ENCODE assay signal across 23 cellular contexts in the genomic region with DNA sequence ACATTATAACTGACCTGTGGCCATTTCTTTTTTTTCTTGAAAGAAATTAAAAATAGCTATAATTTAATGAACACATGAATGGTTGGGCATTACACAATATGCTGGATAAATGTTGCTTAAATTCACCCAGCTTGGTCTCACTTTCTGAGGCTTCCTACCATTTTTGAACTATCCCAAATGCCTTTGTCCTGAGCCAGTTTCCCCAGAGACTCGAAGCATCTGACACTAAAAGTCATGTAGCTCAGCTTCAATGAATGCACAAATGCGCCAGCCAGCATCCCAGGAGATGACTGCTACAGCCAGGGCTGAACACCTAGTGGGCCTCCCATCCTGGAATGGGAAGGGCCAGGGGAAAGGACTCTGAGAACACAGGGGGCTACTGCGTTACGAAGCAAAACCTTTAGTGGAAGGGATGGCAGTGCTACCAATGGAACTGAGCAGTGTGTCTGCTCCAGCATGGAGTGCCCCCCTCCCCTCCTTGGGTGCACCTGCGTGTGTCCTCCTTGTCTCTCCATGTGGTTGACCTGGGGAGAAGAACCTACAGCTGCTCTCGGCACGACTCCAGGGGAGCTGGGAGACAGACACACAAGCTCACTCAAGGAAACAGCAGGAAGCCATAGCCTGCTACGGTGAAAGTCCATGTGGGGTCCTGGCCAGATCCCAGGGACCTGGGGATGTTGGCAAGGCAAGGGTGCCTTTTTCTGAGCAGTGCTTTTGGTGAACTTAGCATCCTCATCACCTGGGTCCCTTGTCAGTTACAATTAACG.
DNase-seq lines count a peak whose midpoint lies in the region; ATAC-seq, FAIRE-seq and TF ChIP-seq lines count a peak whose summit lies in the region.
"Had no signal": no experiment of that assay in that cellular context is flagged by ENCODE, and none has a peak within 500 bp of the region (broad histone marks: within the 10 kb centered on the region; RNA-seq: fewer than 3 reads in every experiment).

No MANE protein-coding gene starts in this region.

- no peak for TF ChIP-seq POLR2A in H1 (IDR thresholded peaks at IDR 0.05; ENCODE audit: control extremely low read depth in 1 of 2, low read depth in 2 of 2, low read length in 2 of 2)
- no peak for TF ChIP-seq POLR2A in heart left ventricle (IDR thresholded peaks at IDR 0.05)

- H3T11ph ChIP-seq in H9 (ENCODE audit: low read length), result no peak overlapping the region

- H4K20me1 ChIP-seq in H9 (ENCODE audit: control insufficient read depth, insufficient read depth, insufficient read length) (no peaks in the 10 kb centered on the region), H1 (replicated peaks in 1 of 2; ENCODE audit: control insufficient read depth in 1 of 2, insufficient read depth in 2 of 2, low read length in 2 of 2) (no peaks in the 10 kb centered on the region)

- H3K27me3 Mint-ChIP-seq in H9 (ENCODE audit: low read depth), result no peaks in the 10 kb centered on the region
- H3K27me3 Mint-ChIP-seq: activated CD4-positive, alpha-beta T cell treated with anti-CD3 and anti-CD28 coated beads for 36 hours; activated naive CD8-positive, alpha-beta T cell treated with anti-CD3 and anti-CD28 coated beads for 36 hours had no signal

- no peak overlapping the region for H4K8ac ChIP-seq in H9 (replicated peaks; ENCODE audit: insufficient read length, low read depth, low read length)
- no peak overlapping the region for H4K8ac ChIP-seq in H1 (ENCODE audit: extremely low read depth, insufficient read depth, low read length)

- H4K5ac ChIP-seq in H9 (ENCODE audit: insufficient read length, low read depth, low read length) (no peak overlapping the region), H1 (ENCODE audit: insufficient read length, low read depth, low read length) (no peak overlapping the region)

- H3K4me1 ChIP-seq in H9 (ENCODE audit: insufficient read depth, low read length) (no peaks in the 10 kb centered on the region; the same call in 1 of the 2 replicates), H1 (replicated peaks in 1 of 4; ENCODE audit: control insufficient read depth in 3 of 4, insufficient read depth in 4 of 4, low read length in 3 of 4) (peaks cover 0 to 4% (median 2%) of the 10 kb centered on the region in 4 experiments; a peak in 3 of 7 replicates), heart left ventricle (no peaks in the 10 kb centered on the region)

- H3K36me3 Mint-ChIP-seq in H9 (ENCODE audit: insufficient read depth in 1 of 3, low read depth in 3 of 3), result peaks cover 3 to 22% (median 11%) of the 10 kb centered on the region in 3 experiments; a peak in 6 of 7 replicates
- H3K36me3 Mint-ChIP-seq: type B pancreatic cell had no signal

- H3K4ac ChIP-seq in H9 (ENCODE audit: low read depth, low read length) (no peak overlapping the region), H1 (replicated peaks; ENCODE audit: insufficient read length, low read depth, low read length) (no peak overlapping the region)

- peaks cover 21 to 26% of the 10 kb centered on the region in 2 experiments for H3K9me3 Mint-ChIP-seq in H9

- TF ChIP-seq RAD21 in H1 (IDR thresholded peaks at IDR 0.05 in 1 of 2, conservative IDR thresholded peaks at IDR 0.05 in 1 of 2; ENCODE audit: low read depth in 2 of 2, low read length in 2 of 2), result no peak

- no peak overlapping the region for H3K4me3 ChIP-seq in H1 (ENCODE audit: extremely low read depth in 1 of 4, insufficient read depth in 2 of 4, low read depth in 3 of 4, low read length in 4 of 4)
- no peak overlapping the region for H3K4me3 ChIP-seq in MG63
- H3K4me3 ChIP-seq in heart left ventricle, result no peak overlapping the region
- H3K4me3 ChIP-seq: mucosa of descending colon had no signal

- H3K79me1 ChIP-seq in H9 (ENCODE audit: insufficient read depth, low read depth, low read length, poor library complexity, severe bottlenecking), result no peaks in the 10 kb centered on the region
- H3K79me1 ChIP-seq in H1 (ENCODE audit: low read depth, low read length), result no peaks in the 10 kb centered on the region

- no peak overlapping the region for H3K27ac Mint-ChIP-seq in H9
- H3K27ac Mint-ChIP-seq: activated CD4-positive, alpha-beta T cell treated with anti-CD3 and anti-CD28 coated beads for 36 hours; activated naive CD8-positive, alpha-beta T cell treated with anti-CD3 and anti-CD28 coated beads for 36 hours; type B pancreatic cell had no signal

- H4K91ac ChIP-seq in H9 (ENCODE audit: insufficient read length, low read depth, low read length) (no peak overlapping the region), H1 (replicated peaks; ENCODE audit: insufficient read length, low read length) (no peak overlapping the region)

- H2BK12ac ChIP-seq in H9 (ENCODE audit: insufficient read length, low read depth, low read length), result no peak overlapping the region
- H2BK12ac ChIP-seq in H1 (ENCODE audit: low read depth, low read length), result no peak overlapping the region

- H3K79me2 ChIP-seq in H9 (ENCODE audit: insufficient read depth, low read length) (no peaks in the 10 kb centered on the region), H1 (ENCODE audit: control insufficient read depth in 1 of 2, insufficient read depth in 2 of 2, low read length in 2 of 2) (no peaks in the 10 kb centered on the region)

- H2BK5ac ChIP-seq in H9 (ENCODE audit: insufficient read length, low read length) (no peak overlapping the region), H1 (ENCODE audit: low read depth, low read length) (no peak overlapping the region)

- H2BK120ac ChIP-seq in H9 (ENCODE audit: low read depth, low read length, poor library complexity, severe bottlenecking) (no peak overlapping the region), H1 (replicated peaks; ENCODE audit: low read depth, low read length) (no peak overlapping the region)

- no peak overlapping the region for H3K4me3 Mint-ChIP-seq in H9
- H3K4me3 Mint-ChIP-seq: activated CD4-positive, alpha-beta T cell treated with anti-CD3 and anti-CD28 coated beads for 36 hours; activated naive CD8-positive, alpha-beta T cell treated with anti-CD3 and anti-CD28 coated beads for 36 hours; type B pancreatic cell had no signal

- H3K9ac ChIP-seq in H9 (ENCODE audit: extremely low read depth, insufficient read length, low read length), result no peak overlapping the region
- no peak overlapping the region for H3K9ac ChIP-seq in H1 (replicated peaks in 1 of 4; ENCODE audit: extremely low read depth in 1 of 4, low read depth in 3 of 4, low read length in 3 of 4)

- ATAC-seq in sciatic nerve (peak; percentile 46), HG03196 (IDR thresholded peaks at IDR 0.05; ENCODE audit: unreplicated experiment) (no peak), HG03135 (IDR thresholded peaks at IDR 0.05; ENCODE audit: unreplicated experiment) (no peak), heart left ventricle (no peak)
- ATAC-seq: activated CD4-positive, alpha-beta T cell treated with anti-CD3 and anti-CD28 coated beads for 36 hours; left lobe of liver had no signal

- TF ChIP-seq EP300 in H1 (IDR thresholded peaks at IDR 0.05; ENCODE audit: borderline replicate concordance in 1 of 2, low read depth in 2 of 2, low read length in 2 of 2), result no peak

- WGBS in H9 (ENCODE audit: extremely low coverage, insufficient read length, low lambda C conversion rate), result no CpG with 5 or more reads among the region's 9 CpGs
- WGBS in H1 (ENCODE audit: extremely low coverage in 1 of 2, insufficient coverage in 1 of 2, insufficient read length in 1 of 2, insufficient replicate concordance in 2 of 2, low coverage in 1 of 2, low lambda C conversion rate in 2 of 2, missing lambda C conversion rate in 1 of 2), 2 experiments, result 91% methylated on average over 9 of the region's 9 CpGs; no CpG with 5 or more reads in 1 of the 2 experiments
- 74 to 81% (median 77%) methylated on average over 9 of the region's 9 CpGs for WGBS in heart left ventricle, 4 donors

- POLR2A ChIA-PET in H1 (lab: Charles Lee; ENCODE audit: partially characterized antibody), result interaction anchor here (0.8 kb wide), 1 partner anchor 8 kb away, joined by 3 read pairs; no protein-coding TSS in a partner anchor

- H2AK5ac ChIP-seq in H9 (ENCODE audit: insufficient read length, low read length) (no peak overlapping the region), H1 (ENCODE audit: low read depth, low read length) (no peak overlapping the region)

- H3K14ac ChIP-seq in H9 (ENCODE audit: insufficient read depth, low read length), result no peak overlapping the region
- no peak overlapping the region for H3K14ac ChIP-seq in H1 (ENCODE audit: insufficient read length)

- H3K36me3 ChIP-seq in H1 (ENCODE audit: control insufficient read depth in 2 of 4, insufficient read depth in 4 of 4, low read length in 3 of 4), result no peaks in the 10 kb centered on the region; a peak in 1 of 8 replicates
- H3K36me3 ChIP-seq in MG63, result no peaks in the 10 kb centered on the region
- no peaks in the 10 kb centered on the region for H3K36me3 ChIP-seq in heart left ventricle

- H3K27me3 ChIP-seq in H9 (ENCODE audit: insufficient read depth, low read length) (no peaks in the 10 kb centered on the region), H1 (replicated peaks in 1 of 4; ENCODE audit: control insufficient read depth in 3 of 4, extremely low read depth in 1 of 4, insufficient read depth in 3 of 4, low read length in 3 of 4) (no peaks in the 10 kb centered on the region), MG63 (no peaks in the 10 kb centered on the region), heart left ventricle (no peaks in the 10 kb centered on the region)

- H2BK15ac ChIP-seq in H9 (ENCODE audit: low read depth, low read length), result no peak overlapping the region
- H2BK15ac ChIP-seq in H1 (ENCODE audit: low read length), result no peak overlapping the region

- TF ChIP-seq CTCF in H9 (conservative IDR thresholded peaks at IDR 0.05) (no peak), H1 (IDR thresholded peaks at IDR 0.05; ENCODE audit: control extremely low read depth in 1 of 3, insufficient read depth in 1 of 3, low read depth in 1 of 3, low read length in 3 of 3) (no peak), heart left ventricle (IDR thresholded peaks at IDR 0.05) (no peak)

- intact Hi-C loops in sciatic nerve (cut with DNase I) (no loop called here), heart left ventricle (cut with DNase I) (no loop called here)

- H3K9me3 ChIP-seq in H9 (ENCODE audit: control insufficient read depth, low read depth, low read length) (peaks cover 6% of the 10 kb centered on the region), H1 (ENCODE audit: insufficient read depth in 2 of 2, low read depth in 1 of 2, low read length in 1 of 2) (peaks cover 6 to 19% of the 10 kb centered on the region in 2 experiments; a peak in 3 of 4 replicates), MG63 (no peaks in the 10 kb centered on the region), heart left ventricle (no peaks in the 10 kb centered on the region)
- H3K9me3 ChIP-seq: mucosa of descending colon had no signal

- CTCF ChIA-PET in H1 (lab: Charles Lee; ENCODE audit: partially characterized antibody), result interaction anchor here (0.9 to 1.3 kb wide), 3 partner anchors 10 to 149 kb away, joined by 3 to 5 read pairs (median 3); no protein-coding TSS in a partner anchor

- H3K4me2 ChIP-seq in H9 (ENCODE audit: insufficient read depth, insufficient read length, low read length) (no peak overlapping the region), H1 (ENCODE audit: insufficient read depth in 1 of 2, low read depth in 2 of 2, low read length in 2 of 2) (no peak overlapping the region)

- H3K56ac ChIP-seq in H9 (ENCODE audit: insufficient read length, low read depth, low read length) (no peak overlapping the region), H1 (replicated peaks; ENCODE audit: insufficient read length, low read depth, low read length) (no peak overlapping the region)

- no peak for FAIRE-seq in H1 (lab: Jason Lieb, UNC)
- FAIRE-seq: GM19239 had no signal

- DNase-seq in COR-L47 (lab: John Stamatoyannopoulos, UW), result peak; percentile 87
- peak; percentile 14 for DNase-seq in H9
- DNase-seq in H1 (ENCODE audit: low read depth in 1 of 2, low spot score in 2 of 2), result peak in 1 of 2 experiments; percentile 27
- peak; percentile 51 for DNase-seq in sciatic nerve (ENCODE audit: low spot score)
- no peak for DNase-seq in MG63
- DNase-seq in heart left ventricle, result no peak
- DNase-seq: activated CD4-positive, alpha-beta T cell treated with anti-CD3 and anti-CD28 coated beads for 36 hours; activated naive CD8-positive, alpha-beta T cell treated with anti-CD3 and anti-CD28 coated beads for 36 hours; activated T-cell treated with anti-CD3 and anti-CD28 coated beads for 4 hours; DMS79; effector CD4-positive, alpha-beta T cell; KG1; NCI-H1105 treated with DMSO at 0.1 percent for 48 hours; NCI-H510A; stimulated activated CD4-positive, alpha-beta T cell treated with anti-CD3 and anti-CD28 coated beads, Interleukin-4, amount 100 ng/mL, for 24 hours; T-helper 9 cell had no signal

- H2BK20ac ChIP-seq in H9 (ENCODE audit: low read depth, low read length, poor library complexity, severe bottlenecking) (no peak overlapping the region), H1 (ENCODE audit: low read length) (no peak overlapping the region)

- H2AFZ ChIP-seq in H9 (ENCODE audit: low read length) (no peak overlapping the region), H1 (ENCODE audit: low read length) (0 out of 2 replicates have a peak overlapping the region, but pooled peaks have one; percentile 32)

- H3K27ac ChIP-seq in H9 (ENCODE audit: insufficient read length, low read depth, low read length) (no peak overlapping the region), H1 (ENCODE audit: low read depth, low read length) (no peak overlapping the region), heart left ventricle (no peak overlapping the region)
- H3K27ac ChIP-seq: HL-60 had no signal

- no peak overlapping the region for H3K18ac ChIP-seq in H9 (ENCODE audit: insufficient read length, low read depth, low read length)
- no peak overlapping the region for H3K18ac ChIP-seq in H1 (ENCODE audit: extremely low read depth, low read length)

- H3K4me1 Mint-ChIP-seq in H9, result peaks cover 7 to 9% of the 10 kb centered on the region in 2 experiments

- H3K23ac ChIP-seq in H9 (ENCODE audit: insufficient read length, low read depth, low read length) (no peak overlapping the region), H1 (ENCODE audit: insufficient read length) (no peak overlapping the region)

- H3K23me2 ChIP-seq in H9 (ENCODE audit: insufficient read length, low read depth, low read length, poor library complexity, severe bottlenecking) (no peaks in the 10 kb centered on the region), H1 (ENCODE audit: low read depth, low read length) (no peaks in the 10 kb centered on the region)

Comparison
In these comparisons a context has a peak if more than half of its experiments do, and no peak if none do; other contexts are left out.
1. DNase-seq: peak in COR-L47 (single experiment), H9 (single experiment) and sciatic nerve (single experiment); none in MG63 (single experiment) and heart left ventricle (0 of 5).